9 cellular contexts compared by ENCODE assay signal in the genomic region with DNA sequence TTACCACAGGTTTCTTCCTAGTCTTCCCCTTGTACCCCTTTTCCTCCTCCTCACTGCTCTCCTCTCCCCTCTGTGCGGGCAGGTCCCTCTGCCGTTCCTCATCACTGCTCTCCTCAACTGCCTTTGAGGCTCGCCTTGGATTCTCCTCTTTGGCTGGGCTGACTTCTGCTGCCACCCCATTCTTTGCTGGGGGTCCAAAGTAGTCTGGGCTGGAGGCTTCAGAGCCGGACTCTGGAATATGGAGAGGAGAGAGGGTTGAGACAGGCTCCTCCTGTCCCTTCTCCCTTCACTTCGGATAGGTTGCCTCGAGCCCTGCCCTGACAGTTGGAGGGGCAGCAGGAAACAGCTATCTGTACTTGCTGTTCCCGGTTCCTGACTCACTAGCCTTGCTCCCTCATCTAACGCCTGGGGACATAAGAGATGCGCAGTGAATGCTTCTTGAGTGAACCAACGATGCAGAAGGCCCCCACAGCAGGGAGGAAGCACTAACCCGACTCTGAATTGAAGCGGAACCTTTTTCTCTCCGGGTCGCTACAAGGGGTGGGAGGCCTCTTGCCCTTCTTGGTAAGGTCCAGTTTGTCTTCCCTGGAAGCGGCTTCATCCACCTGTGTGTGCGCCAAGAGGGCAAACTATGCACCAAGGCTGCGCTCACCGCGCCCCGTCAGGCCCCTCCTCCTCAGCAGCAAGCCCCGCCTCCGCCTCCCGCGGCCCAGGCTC. TPM values are rescaled to one million over a fixed set of nuclear protein-coding genes. Genes with fewer than 3 reads are reported as not detected.
A peak's percentile ranks its signal among the peaks of the same experiment; 100 is the strongest.
DNase-seq lines count a peak whose midpoint lies in the region; ATAC-seq and TF ChIP-seq lines count a peak whose summit lies in the region.
"Had no signal": no experiment of that assay in that cellular context is flagged by ENCODE, and none has a peak within 500 bp of the region (broad histone marks: within the 10 kb centered on the region; RNA-seq: fewer than 3 reads in every experiment).

No MANE protein-coding gene starts in this region.

- peaks cover 32 to 45% (median 42%) of the 10 kb centered on the region in 3 donors for H3K4me1 Mint-ChIP-seq in naive B cell

- H3K27ac Mint-ChIP-seq in naive B cell: peak overlapping the region; percentile 95 to 99 (median 98)

- no peak for TF ChIP-seq CTCF in WI38 (IDR thresholded peaks at IDR 0.05; ENCODE audit: low read depth, low read length)
- TF ChIP-seq CTCF in epithelial cell of esophagus (IDR thresholded peaks at IDR 0.05; ENCODE audit: insufficient read depth, low read depth, low read length, missing control alignments): no peak

- ATAC-seq in GM18520 (IDR thresholded peaks at IDR 0.05; ENCODE audit: unreplicated experiment) (peak; percentile 5), HG03196 (IDR thresholded peaks at IDR 0.05; ENCODE audit: unreplicated experiment) (peak; percentile 23), naive B cell (ENCODE audit: low read depth in 2 of 2) (no peak)

- H3K9me3 Mint-ChIP-seq in naive B cell: no peaks in the 10 kb centered on the region

- H3K36me3 Mint-ChIP-seq in naive B cell: peaks cover 0 to 6% of the 10 kb centered on the region in 2 donors

- peak overlapping the region; percentile 95 for H3K4me3 ChIP-seq in WI38 (ENCODE audit: low read depth, low read length)
- H3K4me3 ChIP-seq in epithelial cell of esophagus (ENCODE audit: low read length): peak overlapping the region; percentile 84

- H3K27me3 Mint-ChIP-seq in naive B cell: no peaks in the 10 kb centered on the region

- DNase-seq in A172 (ENCODE audit: low spot score) (peak; percentile 42), epithelial cell of esophagus (ENCODE audit: low read depth) (peak; percentile 91), naive B cell (no peak), stromal cell of bone marrow (ENCODE audit: low read depth) (peak; percentile 14), middle frontal gyrus (ENCODE audit: extremely low spot score, low spot score) (no peak)

- peak overlapping the region; percentile 95 to 99 (median 98) for H3K4me3 Mint-ChIP-seq in naive B cell

RNA-seq across cellular contexts. Expression of a gene that starts 0.6 kb away (rescaled TPM):
- total RNA-seq in A172 (2014; rRNA removed; shearing (Covaris generic)): 17.5 and 31.6 TPM in 2 replicates
- polyA plus RNA-seq in naive B cell (ENCODE audit: low read depth in 6 of 6): 10 to 100 TPM; 10.7 to 21.8 (median 13.3) TPM

RNA-seq across cellular contexts. Expression of a gene that starts 1.3 kb away (rescaled TPM):
- 151 and 184 TPM in 2 replicates for total RNA-seq in A172 (2014; rRNA removed; shearing (Covaris generic))
- polyA plus RNA-seq in naive B cell (ENCODE audit: low read depth in 6 of 6): 1 to 10 TPM; 2.1 to 8.7 (median 6.9) TPM

RNA-seq across cellular contexts. Expression of a gene that starts 16.1 kb away (rescaled TPM):
- 0.45 and 1.7 TPM in 2 replicates for total RNA-seq in A172 (2014; rRNA removed; shearing (Covaris generic))
- polyA plus RNA-seq in naive B cell (ENCODE audit: low read depth in 6 of 6): not detected

RNA-seq across cellular contexts. Expression of a gene that starts 21.1 kb away (rescaled TPM):
- total RNA-seq in A172 (2014; rRNA removed; shearing (Covaris generic)): 43.2 and 45.4 TPM in 2 replicates
- 1 to 10 TPM; 2.3 to 8.5 (median 3.4) TPM for polyA plus RNA-seq in naive B cell (ENCODE audit: low read depth in 6 of 6)

RNA-seq across cellular contexts. Expression of a gene that starts 28.2 kb away (rescaled TPM):
- total RNA-seq in A172 (2014; rRNA removed; shearing (Covaris generic)): not detected in 2 replicates
- not detected for polyA plus RNA-seq in naive B cell (ENCODE audit: low read depth in 6 of 6)
- total RNA-seq: subcutaneous adipose tissue had no signal

Comparison
In these comparisons a context has a peak if more than half of its experiments do, and no peak if none do; other contexts are left out.
1. DNase-seq: peak in A172 (single experiment), epithelial cell of esophagus (single experiment) and stromal cell of bone marrow (single experiment); none in naive B cell (single experiment) and middle frontal gyrus (single experiment).
2. ATAC-seq: peak in GM18520 (single experiment) and HG03196 (single experiment); none in naive B cell (0 of 2).